1 cellular context compared by ENCODE assay signal in the genomic region with DNA sequence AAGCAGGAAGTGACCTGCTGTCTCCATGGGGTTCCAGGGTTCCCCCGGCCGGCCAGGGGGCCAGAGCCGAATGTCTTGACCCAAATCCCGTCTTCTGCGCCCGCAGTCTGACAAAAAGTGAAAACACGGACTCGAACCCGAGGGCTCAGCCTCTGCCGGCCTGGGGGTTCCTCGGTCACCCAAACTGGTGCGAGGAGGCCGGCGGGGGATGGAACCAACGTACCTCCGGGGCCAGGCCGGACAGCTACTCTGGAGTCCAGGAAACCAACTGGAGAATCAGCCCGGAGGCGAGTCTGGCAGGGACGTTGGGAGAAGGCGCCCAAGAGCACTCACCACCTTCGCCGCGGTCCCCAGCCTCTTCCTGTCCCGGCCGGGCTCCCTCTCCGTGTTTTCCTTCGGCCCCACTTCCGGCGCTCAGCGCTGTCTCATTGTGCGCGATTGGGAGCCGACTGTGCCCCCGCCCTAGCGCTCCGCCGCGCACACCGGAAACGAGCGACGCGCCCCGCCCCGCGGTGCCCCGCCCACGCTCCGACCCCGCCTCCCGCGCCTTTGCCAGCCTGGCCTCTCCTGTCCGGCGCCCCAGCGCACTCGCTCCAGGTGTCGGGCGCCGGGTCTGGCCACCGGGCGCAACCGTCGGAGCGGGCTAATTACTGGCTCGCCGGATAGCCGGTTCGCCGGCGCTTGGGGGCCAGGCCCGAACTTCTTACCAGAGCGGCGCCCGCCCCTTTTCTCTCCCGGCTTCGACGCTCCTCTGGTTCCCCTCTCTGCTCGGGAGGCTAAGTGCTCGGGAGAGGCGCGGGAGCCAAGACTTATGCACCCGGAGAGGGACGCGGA.
TF ChIP-seq lines count a peak whose summit lies in the region.

TUT7 (minus strand) TSS at position 363 of the 834 bp plus-strand sequence. CDS start 1,211 bp downstream, outside the sequence.

TF ChIP-seq in WTC11, 78 proteins besides CTCF, POLR2A, EP300 and RAD21 (continued from another document and continues in another):
- TF ChIP-seq HMGXB4 (CRISPR knock-in tag; IDR thresholded peaks at IDR 0.05) (peak; percentile 32; the same call in 1 of the 2 replicates), ZNF121 (CRISPR knock-in tag; IDR thresholded peaks at IDR 0.05) (no peak), NR3C1 (CRISPR knock-in tag; conservative IDR thresholded peaks at IDR 0.05; ENCODE audit: low read depth) (0 out of 2 replicates have a peak, but pooled peaks have one; percentile 62), ZNF423 (CRISPR knock-in tag; IDR thresholded peaks at IDR 0.05) (peak; percentile 79), E2F4 (CRISPR knock-in tag; IDR thresholded peaks at IDR 0.05; ENCODE audit: borderline replicate concordance, low read depth) (no peak), TP53 (CRISPR knock-in tag; IDR thresholded peaks at IDR 0.05) (peak; percentile 33; the same call in 1 of the 2 replicates), USF2 (CRISPR knock-in tag; IDR thresholded peaks at IDR 0.05) (peak; percentile 21; the same call in 1 of the 2 replicates), NFATC4 (CRISPR knock-in tag; IDR thresholded peaks at IDR 0.05) (no peak), ZNF416 (CRISPR knock-in tag; IDR thresholded peaks at IDR 0.05) (0 out of 2 replicates have a peak, but pooled peaks have one; percentile 18), JUN (CRISPR knock-in tag; IDR thresholded peaks at IDR 0.05) (no peak), OVOL2 (CRISPR knock-in tag; IDR thresholded peaks at IDR 0.05; ENCODE audit: borderline replicate concordance) (no peak), IRF1 (CRISPR knock-in tag; IDR thresholded peaks at IDR 0.05) (no peak), RELA (CRISPR knock-in tag; IDR thresholded peaks at IDR 0.05; ENCODE audit: borderline replicate concordance) (no peak), ZNF281 (CRISPR knock-in tag; IDR thresholded peaks at IDR 0.05) (0 out of 2 replicates have a peak, but pooled peaks have one; percentile 17), ETV6 (CRISPR knock-in tag; IDR thresholded peaks at IDR 0.05) (peak; percentile 25; the same call in 1 of the 2 replicates), E2F5 (CRISPR knock-in tag; IDR thresholded peaks at IDR 0.05) (peak; percentile 72; the same call in 1 of the 2 replicates), MXD4 (CRISPR knock-in tag; IDR thresholded peaks at IDR 0.05; ENCODE audit: borderline replicate concordance) (no peak), ZNF263 (CRISPR knock-in tag; IDR thresholded peaks at IDR 0.05; ENCODE audit: low read depth) (no peak), CDX4 (CRISPR knock-in tag; IDR thresholded peaks at IDR 0.05; ENCODE audit: borderline replicate concordance) (no peak)
- TF ChIP-seq, protein P1, sequence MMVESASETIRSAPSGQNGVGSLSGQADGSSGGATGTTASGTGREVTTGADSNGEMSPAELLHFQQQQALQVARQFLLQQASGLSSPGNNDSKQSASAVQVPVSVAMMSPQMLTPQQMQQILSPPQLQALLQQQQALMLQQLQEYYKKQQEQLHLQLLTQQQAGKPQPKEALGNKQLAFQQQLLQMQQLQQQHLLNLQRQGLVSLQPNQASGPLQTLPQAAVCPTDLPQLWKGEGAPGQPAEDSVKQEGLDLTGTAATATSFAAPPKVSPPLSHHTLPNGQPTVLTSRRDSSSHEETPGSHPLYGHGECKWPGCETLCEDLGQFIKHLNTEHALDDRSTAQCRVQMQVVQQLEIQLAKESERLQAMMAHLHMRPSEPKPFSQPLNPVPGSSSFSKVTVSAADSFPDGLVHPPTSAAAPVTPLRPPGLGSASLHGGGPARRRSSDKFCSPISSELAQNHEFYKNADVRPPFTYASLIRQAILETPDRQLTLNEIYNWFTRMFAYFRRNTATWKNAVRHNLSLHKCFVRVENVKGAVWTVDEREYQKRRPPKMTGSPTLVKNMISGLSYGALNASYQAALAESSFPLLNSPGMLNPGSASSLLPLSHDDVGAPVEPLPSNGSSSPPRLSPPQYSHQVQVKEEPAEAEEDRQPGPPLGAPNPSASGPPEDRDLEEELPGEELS (CRISPR knock-in tag; IDR thresholded peaks at IDR 0.05), result no peak
- TF ChIP-seq, protein P2, sequence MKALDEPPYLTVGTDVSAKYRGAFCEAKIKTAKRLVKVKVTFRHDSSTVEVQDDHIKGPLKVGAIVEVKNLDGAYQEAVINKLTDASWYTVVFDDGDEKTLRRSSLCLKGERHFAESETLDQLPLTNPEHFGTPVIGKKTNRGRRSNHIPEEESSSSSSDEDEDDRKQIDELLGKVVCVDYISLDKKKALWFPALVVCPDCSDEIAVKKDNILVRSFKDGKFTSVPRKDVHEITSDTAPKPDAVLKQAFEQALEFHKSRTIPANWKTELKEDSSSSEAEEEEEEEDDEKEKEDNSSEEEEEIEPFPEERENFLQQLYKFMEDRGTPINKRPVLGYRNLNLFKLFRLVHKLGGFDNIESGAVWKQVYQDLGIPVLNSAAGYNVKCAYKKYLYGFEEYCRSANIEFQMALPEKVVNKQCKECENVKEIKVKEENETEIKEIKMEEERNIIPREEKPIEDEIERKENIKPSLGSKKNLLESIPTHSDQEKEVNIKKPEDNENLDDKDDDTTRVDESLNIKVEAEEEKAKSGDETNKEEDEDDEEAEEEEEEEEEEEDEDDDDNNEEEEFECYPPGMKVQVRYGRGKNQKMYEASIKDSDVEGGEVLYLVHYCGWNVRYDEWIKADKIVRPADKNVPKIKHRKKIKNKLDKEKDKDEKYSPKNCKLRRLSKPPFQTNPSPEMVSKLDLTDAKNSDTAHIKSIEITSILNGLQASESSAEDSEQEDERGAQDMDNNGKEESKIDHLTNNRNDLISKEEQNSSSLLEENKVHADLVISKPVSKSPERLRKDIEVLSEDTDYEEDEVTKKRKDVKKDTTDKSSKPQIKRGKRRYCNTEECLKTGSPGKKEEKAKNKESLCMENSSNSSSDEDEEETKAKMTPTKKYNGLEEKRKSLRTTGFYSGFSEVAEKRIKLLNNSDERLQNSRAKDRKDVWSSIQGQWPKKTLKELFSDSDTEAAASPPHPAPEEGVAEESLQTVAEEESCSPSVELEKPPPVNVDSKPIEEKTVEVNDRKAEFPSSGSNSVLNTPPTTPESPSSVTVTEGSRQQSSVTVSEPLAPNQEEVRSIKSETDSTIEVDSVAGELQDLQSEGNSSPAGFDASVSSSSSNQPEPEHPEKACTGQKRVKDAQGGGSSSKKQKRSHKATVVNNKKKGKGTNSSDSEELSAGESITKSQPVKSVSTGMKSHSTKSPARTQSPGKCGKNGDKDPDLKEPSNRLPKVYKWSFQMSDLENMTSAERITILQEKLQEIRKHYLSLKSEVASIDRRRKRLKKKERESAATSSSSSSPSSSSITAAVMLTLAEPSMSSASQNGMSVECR (CRISPR knock-in tag; IDR thresholded peaks at IDR 0.05; ENCODE audit: borderline replicate concordance), result no peak
- TF ChIP-seq, protein P3, sequence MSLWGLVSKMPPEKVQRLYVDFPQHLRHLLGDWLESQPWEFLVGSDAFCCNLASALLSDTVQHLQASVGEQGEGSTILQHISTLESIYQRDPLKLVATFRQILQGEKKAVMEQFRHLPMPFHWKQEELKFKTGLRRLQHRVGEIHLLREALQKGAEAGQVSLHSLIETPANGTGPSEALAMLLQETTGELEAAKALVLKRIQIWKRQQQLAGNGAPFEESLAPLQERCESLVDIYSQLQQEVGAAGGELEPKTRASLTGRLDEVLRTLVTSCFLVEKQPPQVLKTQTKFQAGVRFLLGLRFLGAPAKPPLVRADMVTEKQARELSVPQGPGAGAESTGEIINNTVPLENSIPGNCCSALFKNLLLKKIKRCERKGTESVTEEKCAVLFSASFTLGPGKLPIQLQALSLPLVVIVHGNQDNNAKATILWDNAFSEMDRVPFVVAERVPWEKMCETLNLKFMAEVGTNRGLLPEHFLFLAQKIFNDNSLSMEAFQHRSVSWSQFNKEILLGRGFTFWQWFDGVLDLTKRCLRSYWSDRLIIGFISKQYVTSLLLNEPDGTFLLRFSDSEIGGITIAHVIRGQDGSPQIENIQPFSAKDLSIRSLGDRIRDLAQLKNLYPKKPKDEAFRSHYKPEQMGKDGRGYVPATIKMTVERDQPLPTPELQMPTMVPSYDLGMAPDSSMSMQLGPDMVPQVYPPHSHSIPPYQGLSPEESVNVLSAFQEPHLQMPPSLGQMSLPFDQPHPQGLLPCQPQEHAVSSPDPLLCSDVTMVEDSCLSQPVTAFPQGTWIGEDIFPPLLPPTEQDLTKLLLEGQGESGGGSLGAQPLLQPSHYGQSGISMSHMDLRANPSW (CRISPR knock-in tag; conservative IDR thresholded peaks at IDR 0.05; ENCODE audit: low read depth), result no peak
- TF ChIP-seq, protein P4, sequence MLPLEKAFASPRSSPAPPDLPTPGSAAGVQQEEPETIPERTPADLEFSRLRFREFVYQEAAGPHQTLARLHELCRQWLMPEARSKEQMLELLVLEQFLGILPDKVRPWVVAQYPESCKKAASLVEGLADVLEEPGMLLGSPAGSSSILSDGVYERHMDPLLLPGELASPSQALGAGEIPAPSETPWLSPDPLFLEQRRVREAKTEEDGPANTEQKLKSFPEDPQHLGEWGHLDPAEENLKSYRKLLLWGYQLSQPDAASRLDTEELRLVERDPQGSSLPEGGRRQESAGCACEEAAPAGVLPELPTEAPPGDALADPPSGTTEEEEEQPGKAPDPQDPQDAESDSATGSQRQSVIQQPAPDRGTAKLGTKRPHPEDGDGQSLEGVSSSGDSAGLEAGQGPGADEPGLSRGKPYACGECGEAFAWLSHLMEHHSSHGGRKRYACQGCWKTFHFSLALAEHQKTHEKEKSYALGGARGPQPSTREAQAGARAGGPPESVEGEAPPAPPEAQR (CRISPR knock-in tag; IDR thresholded peaks at IDR 0.05), result no peak
- TF ChIP-seq, protein P5, sequence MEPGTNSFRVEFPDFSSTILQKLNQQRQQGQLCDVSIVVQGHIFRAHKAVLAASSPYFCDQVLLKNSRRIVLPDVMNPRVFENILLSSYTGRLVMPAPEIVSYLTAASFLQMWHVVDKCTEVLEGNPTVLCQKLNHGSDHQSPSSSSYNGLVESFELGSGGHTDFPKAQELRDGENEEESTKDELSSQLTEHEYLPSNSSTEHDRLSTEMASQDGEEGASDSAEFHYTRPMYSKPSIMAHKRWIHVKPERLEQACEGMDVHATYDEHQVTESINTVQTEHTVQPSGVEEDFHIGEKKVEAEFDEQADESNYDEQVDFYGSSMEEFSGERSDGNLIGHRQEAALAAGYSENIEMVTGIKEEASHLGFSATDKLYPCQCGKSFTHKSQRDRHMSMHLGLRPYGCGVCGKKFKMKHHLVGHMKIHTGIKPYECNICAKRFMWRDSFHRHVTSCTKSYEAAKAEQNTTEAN (CRISPR knock-in tag; IDR thresholded peaks at IDR 0.05), result no peak
